Comparison of ENCODE assay signal across 10 cellular contexts in genomic region chr11:123145220-123145619, GRCh38. TPM values are rescaled to one million over a fixed set of nuclear protein-coding genes. Genes with fewer than 3 reads are reported as not detected.
A peak's percentile ranks its signal among the peaks of the same experiment; 100 is the strongest.
DNase-seq lines count a peak whose midpoint lies in the region; ATAC-seq and TF ChIP-seq lines count a peak whose summit lies in the region.
"Had no signal": no experiment of that assay in that cellular context is flagged by ENCODE, and none has a peak within 500 bp of the region (broad histone marks: within the 10 kb centered on the region; RNA-seq: fewer than 3 reads in every experiment).

No MANE protein-coding gene starts in this region.

- TF ChIP-seq CTCF in upper lobe of left lung (IDR thresholded peaks at IDR 0.05): no peak
- TF ChIP-seq CTCF in natural killer cell (IDR thresholded peaks at IDR 0.05): no peak

- no peaks in the 10 kb centered on the region for H3K27me3 ChIP-seq in SJSA1 (replicated peaks)
- no peaks in the 10 kb centered on the region for H3K27me3 ChIP-seq in upper lobe of left lung

- H3K4me1 Mint-ChIP-seq in natural killer cell: peaks cover 0 to 3% of the 10 kb centered on the region in 2 donors

- no peak overlapping the region for H3K4me3 Mint-ChIP-seq in natural killer cell
- H3K4me3 Mint-ChIP-seq: stimulated activated memory B cell treated with anti-CD40 and anti-IgM and Interleukin-4, amounts not matched to agents 10 μg/mL and 1 μg/mL and 100 μg/mL, for 72 hours; T-helper 1 cell treated with Interleukin-12 subunit alpha and Interleukin-12 subunit beta and Interleukin-4 antibody, amounts not matched to agents 30 μg/mL and 1 μg/mL, for 36 hours had no signal

- H3K36me3 ChIP-seq in SJSA1 (no peaks in the 10 kb centered on the region), upper lobe of left lung (no peaks in the 10 kb centered on the region)

- H3K9me3 Mint-ChIP-seq in natural killer cell: no peaks in the 10 kb centered on the region
- H3K9me3 Mint-ChIP-seq: T-helper 1 cell treated with Interleukin-12 subunit alpha and Interleukin-12 subunit beta and Interleukin-4 antibody, amounts not matched to agents 30 μg/mL and 1 μg/mL, for 36 hours had no signal

- TF ChIP-seq EP300 in upper lobe of left lung (IDR thresholded peaks at IDR 0.05): peak in 1 of 4 donors; percentile 39

- intact Hi-C loops in natural killer cell (cut with micrococcal nuclease): no loop called here

- no peak overlapping the region for H3K4me3 ChIP-seq in SJSA1
- H3K4me3 ChIP-seq in upper lobe of left lung: no peak overlapping the region

- H3K4me1 ChIP-seq in SJSA1 (replicated peaks) (peaks cover 22% of the 10 kb centered on the region), upper lobe of left lung (no peaks in the 10 kb centered on the region)

- H3K27me3 Mint-ChIP-seq in natural killer cell (ENCODE audit: low read depth in 2 of 2): peaks cover 0 to 4% of the 10 kb centered on the region in 2 donors

- WGBS in upper lobe of left lung, 2 donors: 40 to 56% methylated on average over 13 of the region's 13 CpGs

- H3K9me3 ChIP-seq in SJSA1 (replicated peaks) (no peaks in the 10 kb centered on the region), upper lobe of left lung (no peaks in the 10 kb centered on the region)

- DNase-seq in NCI-H2029 (lab: John Stamatoyannopoulos, UW) (peak; percentile 14), NCI-H2029 treated with DMSO at 0.1 percent for 48 hours (lab: John Stamatoyannopoulos, UW) (no peak), SJSA1 (ENCODE audit: low read depth in 1 of 2, low spot score in 2 of 2) (peak; percentile 44 to 64), glomerular visceral epithelial cell (ENCODE audit: extremely low spot score) (peak; percentile 76), upper lobe of left lung (peak in 1 of 2 donors; percentile 69), NCI-H748 treated with DMSO at 0.1 percent for 48 hours (lab: John Stamatoyannopoulos, UW) (no peak), NCI-H1105 treated with DMSO at 0.1 percent for 48 hours (lab: John Stamatoyannopoulos, UW) (no peak), natural killer cell (no peak)

- H3K27ac ChIP-seq in SJSA1: no peak overlapping the region; the same call in 1 of the 2 replicates
- peak overlapping the region in 2 of 4 donors; percentile 52 to 59 for H3K27ac ChIP-seq in upper lobe of left lung

- TF ChIP-seq POLR2A in upper lobe of left lung (IDR thresholded peaks at IDR 0.05): no peak

- ATAC-seq in upper lobe of left lung (ENCODE audit: low FRiP score in 2 of 2) (peak; percentile 84 to 91), natural killer cell (no peak)
- ATAC-seq: stimulated activated memory B cell treated with anti-CD40 and anti-IgM and Interleukin-4, amounts not matched to agents 10 μg/mL and 1 μg/mL and 100 μg/mL, for 72 hours had no signal

- no peaks in the 10 kb centered on the region for H3K36me3 Mint-ChIP-seq in natural killer cell
- H3K36me3 Mint-ChIP-seq: stimulated activated memory B cell treated with anti-CD40 and anti-IgM and Interleukin-4, amounts not matched to agents 10 μg/mL and 1 μg/mL and 100 μg/mL, for 72 hours had no signal

- no peak overlapping the region for H3K27ac Mint-ChIP-seq in natural killer cell
- H3K27ac Mint-ChIP-seq: stimulated activated memory B cell treated with anti-CD40 and anti-IgM and Interleukin-4, amounts not matched to agents 10 μg/mL and 1 μg/mL and 100 μg/mL, for 72 hours; T-helper 1 cell treated with Interleukin-12 subunit alpha and Interleukin-12 subunit beta and Interleukin-4 antibody, amounts not matched to agents 30 μg/mL and 1 μg/mL, for 36 hours had no signal

RNA-seq across cellular contexts. Expression of gene CLMP, which starts 49.8 kb away (rescaled TPM):
- 21.6 and 39.6 TPM in 2 replicates for total RNA-seq in SJSA1 (2014; rRNA removed; shearing (Covaris generic))
- total RNA-seq in upper lobe of left lung: 10 to 100 TPM in 5 of 6 donors, 1 to 10 TPM in 1; 6.0 to 23.4 (median 15.3) TPM
- total RNA-seq in natural killer cell: under 1 TPM in 2 of 3 donors, not detected in 1; 0.07 to 0.45 TPM

Comparison
In these comparisons a context has a peak if more than half of its experiments do, and no peak if none do; other contexts are left out.
1. DNase-seq: peak in NCI-H2029 (single experiment), SJSA1 (2 of 2) and glomerular visceral epithelial cell (single experiment); none in NCI-H2029 treated with DMSO at 0.1 percent for 48 hours (single experiment), NCI-H748 treated with DMSO at 0.1 percent for 48 hours (single experiment), NCI-H1105 treated with DMSO at 0.1 percent for 48 hours (single experiment) and natural killer cell (single experiment).
2. ATAC-seq: peak in upper lobe of left lung (2 of 2); none in natural killer cell (0 of 3).
3. RNA of gene CLMP, which starts 49.8 kb away (total RNA-seq): 21.6 to 39.6 TPM in SJSA1 and 6.0 to 23.4 TPM in upper lobe of left lung; 0.07 to 0.45 TPM in natural killer cell; every median in the first group is over 4 times any median in the second.